17 cellular contexts compared by ENCODE assay signal in genomic region chr4:1494416-1495315, GRCh38.
DNase-seq lines count a peak whose midpoint lies in the region; ATAC-seq, FAIRE-seq and TF ChIP-seq lines count a peak whose summit lies in the region.
"Had no signal": no experiment of that assay in that cellular context is flagged by ENCODE, and none has a peak within 500 bp of the region (broad histone marks: within the 10 kb centered on the region; RNA-seq: fewer than 3 reads in every experiment).

No MANE protein-coding gene starts in this region.

- H3K4me1 ChIP-seq in heart right ventricle (no peaks in the 10 kb centered on the region), kidney (ENCODE audit: control insufficient read depth in 1 of 2, insufficient read depth in 1 of 2, low read depth in 1 of 2, low read length in 2 of 2) (no peaks in the 10 kb centered on the region)
- H3K4me1 ChIP-seq: HAP-1 had no signal

- H3K4me3 ChIP-seq in heart right ventricle (no peak overlapping the region), NB4 (ENCODE audit: low read depth, low read length) (no peak overlapping the region), kidney (ENCODE audit: low read length in 2 of 2) (no peak overlapping the region)
- H3K4me3 ChIP-seq: HAP-1 had no signal

- 78 to 82% methylated on average over 37 of the region's 37 CpGs for WGBS in heart right ventricle, 2 donors

- H3K9me3 ChIP-seq in heart right ventricle (no peaks in the 10 kb centered on the region), kidney (ENCODE audit: control insufficient read depth in 1 of 2, low read length in 2 of 2) (no peaks in the 10 kb centered on the region)
- H3K9me3 ChIP-seq: HAP-1 had no signal

- H3K27ac ChIP-seq in heart right ventricle (no peak overlapping the region), kidney (ENCODE audit: low read depth in 2 of 2, low read length in 2 of 2) (no peak overlapping the region)

- ATAC-seq in heart right ventricle: no peak

- H3K36me3 ChIP-seq in heart right ventricle (no peaks in the 10 kb centered on the region), kidney (ENCODE audit: control insufficient read depth in 1 of 2, insufficient read depth in 2 of 2, low read length in 2 of 2) (no peaks in the 10 kb centered on the region)
- H3K36me3 ChIP-seq: HAP-1 had no signal

- FAIRE-seq in kidney (lab: Jason Lieb, UNC) (no peak), GM12891 (lab: Jason Lieb, UNC) (no peak)

- TF ChIP-seq POLR2A in NB4 (IDR thresholded peaks at IDR 0.05; ENCODE audit: extremely low read depth, insufficient read length) (no peak), GM12891 (IDR thresholded peaks at IDR 0.05; ENCODE audit: low read depth, low read length) (no peak)

- peaks cover 6 to 62% (median 41%) of the 10 kb centered on the region in 7 donors for H3K27me3 ChIP-seq in heart right ventricle

- intact Hi-C loops in cardiac septum (cut with DNase I) (no loop called here), heart right ventricle (cut with DNase I) (no loop called here), kidney (cut with DNase I) (no loop called here), posterior vena cava (cut with DNase I) (no loop called here)

- TF ChIP-seq CTCF in heart right ventricle (IDR thresholded peaks at IDR 0.05) (no peak), NB4 (IDR thresholded peaks at IDR 0.05; ENCODE audit: low read depth, low read length) (no peak), kidney (IDR thresholded peaks at IDR 0.05; ENCODE audit: borderline replicate concordance, extremely low read depth, insufficient read depth) (no peak)

- DNase-seq in cardiac septum (ENCODE audit: low spot score) (peak; percentile 62), heart right ventricle (no peak), NB4 (ENCODE audit: low read depth) (peak; percentile 29), kidney (peak; percentile 61), posterior vena cava (ENCODE audit: low spot score) (peak; percentile 76), GM12891 (ENCODE audit: insufficient read length, low spot score) (no peak), SHP77 (lab: John Stamatoyannopoulos, UW) (no peak)
- no peak for DNase-seq in activated CD4-positive, CD25-positive, alpha-beta regulatory T cell treated with anti-CD3 and anti-CD28 coated beads, Interleukin-2, amount 50 U/mL, for 72 hours
- DNase-seq: Calu3; CD4-positive, alpha-beta T cell; IMR-90; Kasumi-1; MM.1S; NCI-H1105 treated with DMSO at 0.1 percent for 48 hours; NCI-H187; NCI-H226 had no signal

- no peak overlapping the region for H3K9ac ChIP-seq in kidney (ENCODE audit: low read length in 2 of 2)

TF ChIP-seq in GM12891, 5 proteins besides CTCF, POLR2A, EP300 and RAD21:
- TF ChIP-seq PAX5 (IDR thresholded peaks at IDR 0.05; ENCODE audit: insufficient read depth, low read length, severe bottlenecking) (no peak), POU2F2 (IDR thresholded peaks at IDR 0.05; ENCODE audit: low read depth, low read length) (no peak), SPI1 (IDR thresholded peaks at IDR 0.05; ENCODE audit: low read depth, low read length) (no peak), POLR2AphosphoS5 (IDR thresholded peaks at IDR 0.05; ENCODE audit: low read depth, low read length) (no peak), TAF1 (IDR thresholded peaks at IDR 0.05; ENCODE audit: low read depth, low read length) (no peak)

Comparison
In these comparisons a context has a peak if more than half of its experiments do, and no peak if none do; other contexts are left out.
1. DNase-seq: peak in cardiac septum (single experiment), NB4 (single experiment), kidney (single experiment) and posterior vena cava (single experiment); none in heart right ventricle (0 of 2), GM12891 (single experiment), activated CD4-positive, CD25-positive, alpha-beta regulatory T cell treated with anti-CD3 and anti-CD28 coated beads, Interleukin-2, amount 50 U/mL, for 72 hours (single experiment) and SHP77 (0 of 2).